Comparison of ENCODE assay signal across 9 cellular contexts in the genomic region with DNA sequence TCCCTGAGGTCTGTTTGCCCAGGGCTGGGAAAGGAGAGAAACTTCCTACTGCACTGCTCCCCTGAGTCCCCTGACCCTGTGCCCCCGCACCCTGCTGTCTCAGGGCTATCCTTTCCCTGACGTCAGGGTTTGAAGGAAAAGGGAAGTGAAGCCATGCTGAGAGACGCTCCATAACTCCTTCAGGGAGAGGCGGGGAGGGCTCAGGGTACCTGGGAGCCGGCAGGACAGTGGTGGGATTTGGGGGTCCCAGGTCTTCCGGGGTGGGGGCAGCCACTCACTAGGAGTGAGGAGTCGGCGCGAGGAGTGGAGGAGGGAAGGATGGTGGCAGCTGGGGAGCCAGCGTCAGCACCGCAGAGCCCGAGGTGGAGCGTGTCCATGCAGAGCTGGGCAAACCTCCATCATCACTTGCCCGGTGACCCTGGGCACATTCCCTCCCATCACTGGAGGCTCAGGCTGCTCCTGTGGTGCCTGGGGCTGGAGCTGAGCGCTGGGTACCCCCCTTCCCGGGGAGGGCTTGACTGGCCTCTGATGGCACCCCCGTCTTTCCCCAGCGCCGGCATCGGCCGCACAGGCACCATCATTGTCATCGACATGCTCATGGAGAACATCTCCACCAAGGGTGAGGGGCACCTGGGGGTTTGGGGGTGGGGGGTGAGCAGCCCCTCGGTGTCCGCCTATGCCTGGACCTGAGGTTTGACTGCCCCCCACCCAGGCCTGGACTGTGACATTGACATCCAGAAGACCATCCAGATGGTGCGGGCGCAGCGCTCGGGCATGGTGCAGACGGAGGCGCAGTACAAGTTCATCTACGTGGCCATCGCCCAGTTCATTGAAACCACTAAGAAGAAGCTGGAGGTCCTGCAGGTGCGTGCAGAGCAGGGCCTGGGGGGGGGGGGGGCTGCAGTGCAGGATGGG. TPM values are rescaled to one million over a fixed set of nuclear protein-coding genes. Genes with fewer than 3 reads are reported as not detected.
DNase-seq lines count a peak whose midpoint lies in the region; ATAC-seq and TF ChIP-seq lines count a peak whose summit lies in the region.
"Had no signal": no experiment of that assay in that cellular context is flagged by ENCODE, and none has a peak within 500 bp of the region (broad histone marks: within the 10 kb centered on the region; RNA-seq: fewer than 3 reads in every experiment).

No MANE protein-coding gene starts in this region.

- intact Hi-C loops in right lobe of liver (cut with DNase I): loop anchor here in 1 of 2 donors (10.0 kb wide), 1 partner anchor 135 kb away; a partner anchor contains a TSS

- H4K20me1 ChIP-seq in BLaER1 (no peaks in the 10 kb centered on the region), SU-DHL-6 (ENCODE audit: low read depth, low read length) (no peaks in the 10 kb centered on the region)

- H3K4me2 ChIP-seq in BLaER1 (peak overlapping the region; percentile 91), SU-DHL-6 (ENCODE audit: low read depth, low read length, poor library complexity, severe bottlenecking) (peak overlapping the region; percentile 61)

- peak overlapping the region; percentile 58 for H3K4me3 ChIP-seq in BLaER1
- peak overlapping the region; percentile 31 for H3K4me3 ChIP-seq in SU-DHL-6 (ENCODE audit: insufficient read depth, low read length, poor library complexity, severe bottlenecking)
- no peak overlapping the region for H3K4me3 ChIP-seq in right lobe of liver

- H3K79me2 ChIP-seq in SU-DHL-6 (ENCODE audit: insufficient read depth, low read length): no peaks in the 10 kb centered on the region

- 42% methylated on average over 6 of the region's 33 CpGs for WGBS in right lobe of liver (ENCODE audit: insufficient coverage, low coverage, low lambda C conversion rate, missing lambda C conversion rate)

- no peak overlapping the region for H2AFZ ChIP-seq in SU-DHL-6 (ENCODE audit: low read depth, low read length, severe bottlenecking)

- no peak for TF ChIP-seq POLR2A in right lobe of liver (IDR thresholded peaks at IDR 0.05)

- H3K9me2 ChIP-seq in SU-DHL-6 (replicated peaks; ENCODE audit: insufficient read depth, low read length): no peaks in the 10 kb centered on the region

- no peaks in the 10 kb centered on the region for H3K27me3 ChIP-seq in BLaER1
- H3K27me3 ChIP-seq in SU-DHL-6 (ENCODE audit: low read length): no peaks in the 10 kb centered on the region
- no peaks in the 10 kb centered on the region for H3K27me3 ChIP-seq in right lobe of liver

- H3K4me1 ChIP-seq in BLaER1: peaks cover 97% of the 10 kb centered on the region
- H3K4me1 ChIP-seq in right lobe of liver: peaks cover 0 to 11% (median 7%) of the 10 kb centered on the region in 4 donors

- H3K9ac ChIP-seq in BLaER1: peak overlapping the region; percentile 93
- peak overlapping the region; percentile 33; the same call in 1 of the 2 replicates for H3K9ac ChIP-seq in SU-DHL-6 (ENCODE audit: low read length)

- DNase-seq in right lobe of liver (peak in 2 of 3 donors; percentile 51 to 61), epidermal melanocyte (ENCODE audit: insufficient read length, low spot score) (no peak)
- no peak for DNase-seq in stimulated activated CD4-positive, alpha-beta T cell treated with anti-CD3 and anti-CD28 coated beads, Interleukin-2, amount 100 ng/mL, for 24 hours

- peaks cover 61% of the 10 kb centered on the region for H3K36me3 ChIP-seq in BLaER1
- no peaks in the 10 kb centered on the region for H3K36me3 ChIP-seq in SU-DHL-6 (ENCODE audit: low read length)
- peaks cover 0 to under 1% (median 0%) of the 10 kb centered on the region in 4 donors for H3K36me3 ChIP-seq in right lobe of liver

- ATAC-seq in GM21529 (IDR thresholded peaks at IDR 0.05; ENCODE audit: unreplicated experiment) (peak; percentile 11), right lobe of liver (peak; percentile 1 to 45 (median 22)), HG03469 (IDR thresholded peaks at IDR 0.05; ENCODE audit: unreplicated experiment) (no peak), HG03025 (IDR thresholded peaks at IDR 0.05; ENCODE audit: low FRiP score, unreplicated experiment) (no peak)

- H3F3A ChIP-seq in SU-DHL-6 (ENCODE audit: insufficient read depth): peaks cover 6% of the 10 kb centered on the region; the same call in 1 of the 2 replicates

- H3K9me3 ChIP-seq in BLaER1 (no peaks in the 10 kb centered on the region), SU-DHL-6 (ENCODE audit: insufficient read depth, low read length) (no peaks in the 10 kb centered on the region), right lobe of liver (no peaks in the 10 kb centered on the region)

- no peak for TF ChIP-seq CTCF in SU-DHL-6 (IDR thresholded peaks at IDR 0.05; ENCODE audit: insufficient read depth, low read length, poor library complexity, severe bottlenecking)
- TF ChIP-seq CTCF in right lobe of liver (IDR thresholded peaks at IDR 0.05): no peak

- H3K27ac ChIP-seq in BLaER1 (peak overlapping the region; percentile 91), SU-DHL-6 (ENCODE audit: low read depth, low read length) (peak overlapping the region; percentile 30; the same call in 1 of the 2 replicates), right lobe of liver (peak overlapping the region in 2 of 3 donors; percentile 43 to 63)

RNA-seq across cellular contexts. Expression of a gene that starts 8.5 kb away (rescaled TPM):
- 10 to 100 TPM; 12.1 to 30.6 (median 19.4) TPM for total RNA-seq in right lobe of liver
- total RNA-seq: LHCN-M2 had no signal

RNA-seq across cellular contexts. Expression of a gene that starts 10.8 kb away (rescaled TPM):
- 100 to 1,000 TPM in 4 of 6 experiments, 10 to 100 TPM in 2; 95.5 to 215 (median 122) TPM for total RNA-seq in right lobe of liver

RNA-seq across cellular contexts. Expression of a gene that starts 11.1 kb away (rescaled TPM):
- 10 to 100 TPM; 13.2 to 28.1 (median 18.9) TPM for total RNA-seq in right lobe of liver

RNA-seq across cellular contexts. Expression of a gene that starts 15.8 kb away (rescaled TPM):
- total RNA-seq in right lobe of liver: 100 to 1,000 TPM in 2 of 6 experiments, 10 to 100 TPM in 4; 47.6 to 189 (median 70.5) TPM

RNA-seq across cellular contexts. Expression of a gene that starts 16.0 kb away (rescaled TPM):
- total RNA-seq in right lobe of liver: not detected
- total RNA-seq: LHCN-M2 had no signal

Comparison
In these comparisons a context has a peak if more than half of its experiments do, and no peak if none do; other contexts are left out.
1. H3K27ac ChIP-seq: peak in every context shown above with its lines; median percentile 91 in BLaER1; 53 in right lobe of liver; 30 in SU-DHL-6.
2. H3K4me3 ChIP-seq: peak in BLaER1 (single experiment) and SU-DHL-6 (single experiment); none in right lobe of liver (0 of 3).
3. ATAC-seq: peak in GM21529 (single experiment) and right lobe of liver (4 of 4); none in HG03469 (single experiment) and HG03025 (single experiment).
4. DNase-seq: peak in right lobe of liver (2 of 3); none in stimulated activated CD4-positive, alpha-beta T cell treated with anti-CD3 and anti-CD28 coated beads, Interleukin-2, amount 100 ng/mL, for 24 hours (0 of 2) and epidermal melanocyte (single experiment).